ENCODE assay signal across 27 cellular contexts in genomic region chr2:34534341-34534740, GRCh38.
"Had no signal": no experiment of that assay in that cellular context is flagged by ENCODE, and none has a peak within 500 bp of the region (broad histone marks: within the 10 kb centered on the region; RNA-seq: fewer than 3 reads in every experiment).

No MANE protein-coding gene starts in this region.

- H3K4me1 Mint-ChIP-seq: stimulated activated effector memory CD8-positive, alpha-beta T cell treated with anti-CD3 and anti-CD28 coated beads, Interleukin-12 subunit alpha, Interleukin-12 subunit beta, amount 100 ng/mL, for 72 hours; stimulated activated memory B cell treated with anti-CD40 and anti-IgM and Interleukin-4, amounts not matched to agents 10 μg/mL and 1 μg/mL and 100 μg/mL, for 72 hours; stimulated activated naive B cell treated with anti-CD40 and anti-IgM and Interleukin-4, amounts not matched to agents 10 μg/mL and 1 μg/mL and 100 μg/mL, for 72 hours; stimulated activated naive CD8-positive, alpha-beta T cell treated with anti-CD3 and anti-CD28 coated beads, Interleukin-15, amount 100 ng/mL, for 72 hours had no signal

- H3K36me3 ChIP-seq: stomach, suprapubic skin, thoracic aorta, thyroid gland, tibial artery, tibial nerve, transverse colon, upper lobe of left lung, upper lobe of right lung, uterus, vagina had no signal

- H3K4me3 ChIP-seq: stomach, suprapubic skin, testis, thoracic aorta, thyroid gland, tibial artery, tibial nerve, transverse colon, upper lobe of left lung, upper lobe of right lung, uterus, vagina had no signal

- H3K9me3 ChIP-seq: suprapubic skin, testis, thoracic aorta, thyroid gland, tibial artery, tibial nerve, transverse colon, upper lobe of right lung, uterus, vagina had no signal

- H3K27ac Mint-ChIP-seq: stimulated activated effector memory CD8-positive, alpha-beta T cell treated with anti-CD3 and anti-CD28 coated beads, Interleukin-12 subunit alpha, Interleukin-12 subunit beta, amount 100 ng/mL, for 72 hours; stimulated activated memory B cell treated with anti-CD40 and anti-IgM and Interleukin-4, amounts not matched to agents 10 μg/mL and 1 μg/mL and 100 μg/mL, for 72 hours; stimulated activated naive B cell treated with anti-CD40 and anti-IgM and Interleukin-4, amounts not matched to agents 10 μg/mL and 1 μg/mL and 100 μg/mL, for 72 hours; stimulated activated naive CD8-positive, alpha-beta T cell treated with anti-CD3 and anti-CD28 coated beads, Interleukin-15, amount 100 ng/mL, for 72 hours; stimulated activated naive CD8-positive, alpha-beta T cell treated with anti-CD3 and anti-CD28 coated beads, Interleukin-15, Interleukin-2, amounts not matched to agents 100 ng/mL and 50 ng/mL, for 24 hours; type B pancreatic cell had no signal

- DNase-seq: stimulated activated CD4-positive, alpha-beta T cell treated with anti-CD3 and anti-CD28 coated beads, Interleukin-2, amount 100 ng/mL, for 48 hours; stimulated activated CD4-positive, alpha-beta T cell treated with anti-CD3 and anti-CD28 coated beads, Interleukin-4, amount 100 ng/mL, for 1 hour; stimulated activated CD4-positive, alpha-beta T cell treated with anti-CD3 and anti-CD28 coated beads, Interleukin-4, amount 100 ng/mL, for 24 hours; stimulated activated CD4-positive, alpha-beta T cell treated with anti-CD3 and anti-CD28 coated beads, Interleukin-4, amount 100 ng/mL, for 4 hours; stimulated activated CD8-positive, alpha-beta memory T cell treated with anti-CD3 and anti-CD28 coated beads, Interleukin-4, amount 100 ng/mL, for 48 hours; stimulated activated naive B cell treated with anti-CD40 and anti-IgM and Interleukin-4, amounts not matched to agents 10 μg/mL and 1 μg/mL and 100 μg/mL, for 72 hours; stimulated activated naive CD4-positive, alpha-beta T cell; stimulated activated naive CD4-positive, alpha-beta T cell treated with Interleukin-2 at 50 U/mL for 16 hours; stimulated activated naive CD8-positive, alpha-beta T cell treated with anti-CD3 and anti-CD28 coated beads, Interleukin-15, amount 100 ng/mL, for 72 hours; stimulated activated naive CD8-positive, alpha-beta T cell treated with anti-CD3 and anti-CD28 coated beads, Interleukin-15, Interleukin-2, amounts not matched to agents 100 U/mL and 50 U/mL, for 24 hours; stomach; substantia nigra; testis; thyroid gland; tibial artery; transverse colon; upper lobe of left lung; upper lobe of right lung; uterus had no signal

- H3K9me3 Mint-ChIP-seq: type B pancreatic cell had no signal

- H3K36me3 Mint-ChIP-seq: stimulated activated effector memory CD8-positive, alpha-beta T cell treated with anti-CD3 and anti-CD28 coated beads, Interleukin-12 subunit alpha, Interleukin-12 subunit beta, amount 100 ng/mL, for 72 hours; stimulated activated memory B cell treated with anti-CD40 and anti-IgM and Interleukin-4, amounts not matched to agents 10 μg/mL and 1 μg/mL and 100 μg/mL, for 72 hours; stimulated activated naive B cell treated with anti-CD40 and anti-IgM and Interleukin-4, amounts not matched to agents 10 μg/mL and 1 μg/mL and 100 μg/mL, for 72 hours; type B pancreatic cell had no signal

- H3K27ac ChIP-seq: stomach, suprapubic skin, testis, thoracic aorta, thyroid gland, tibial artery, tibial nerve, transverse colon, upper lobe of left lung, upper lobe of right lung, uterus, vagina had no signal

- H3K27me3 Mint-ChIP-seq: stimulated activated memory B cell treated with anti-CD40 and anti-IgM and Interleukin-4, amounts not matched to agents 10 μg/mL and 1 μg/mL and 100 μg/mL, for 72 hours; stimulated activated naive B cell treated with anti-CD40 and anti-IgM and Interleukin-4, amounts not matched to agents 10 μg/mL and 1 μg/mL and 100 μg/mL, for 72 hours; stimulated activated naive CD8-positive, alpha-beta T cell treated with anti-CD3 and anti-CD28 coated beads, Interleukin-15, amount 100 ng/mL, for 72 hours; stimulated activated naive CD8-positive, alpha-beta T cell treated with anti-CD3 and anti-CD28 coated beads, Interleukin-15, Interleukin-2, amounts not matched to agents 100 ng/mL and 50 ng/mL, for 24 hours; type B pancreatic cell had no signal

- H3K4me3 Mint-ChIP-seq: stimulated activated effector memory CD8-positive, alpha-beta T cell treated with anti-CD3 and anti-CD28 coated beads, Interleukin-12 subunit alpha, Interleukin-12 subunit beta, amount 100 ng/mL, for 72 hours; stimulated activated memory B cell treated with anti-CD40 and anti-IgM and Interleukin-4, amounts not matched to agents 10 μg/mL and 1 μg/mL and 100 μg/mL, for 72 hours; stimulated activated naive B cell treated with anti-CD40 and anti-IgM and Interleukin-4, amounts not matched to agents 10 μg/mL and 1 μg/mL and 100 μg/mL, for 72 hours; stimulated activated naive CD8-positive, alpha-beta T cell treated with anti-CD3 and anti-CD28 coated beads, Interleukin-15, amount 100 ng/mL, for 72 hours; stimulated activated naive CD8-positive, alpha-beta T cell treated with anti-CD3 and anti-CD28 coated beads, Interleukin-15, Interleukin-2, amounts not matched to agents 100 ng/mL and 50 ng/mL, for 24 hours; type B pancreatic cell had no signal

- H3K4me1 ChIP-seq: suprapubic skin, testis, thyroid gland, tibial artery, tibial nerve, transverse colon, upper lobe of left lung, upper lobe of right lung, uterus, vagina had no signal

- ATAC-seq: stimulated activated effector memory CD8-positive, alpha-beta T cell treated with anti-CD3 and anti-CD28 coated beads, Interleukin-12 subunit alpha, Interleukin-12 subunit beta, amount 100 ng/mL, for 72 hours; stimulated activated memory B cell treated with anti-CD40 and anti-IgM and Interleukin-4, amounts not matched to agents 10 μg/mL and 1 μg/mL and 100 μg/mL, for 72 hours; stimulated activated naive B cell treated with anti-CD40 and anti-IgM and Interleukin-4, amounts not matched to agents 10 μg/mL and 1 μg/mL and 100 μg/mL, for 72 hours; stimulated activated naive CD8-positive, alpha-beta T cell treated with anti-CD3 and anti-CD28 coated beads, Interleukin-15, amount 100 ng/mL, for 72 hours; stimulated activated naive CD8-positive, alpha-beta T cell treated with anti-CD3 and anti-CD28 coated beads, Interleukin-15, Interleukin-2, amounts not matched to agents 100 U/mL and 50 U/mL, for 24 hours; upper lobe of right lung had no signal

- H3K27me3 ChIP-seq: stomach, suprapubic skin, testis, thyroid gland, tibial artery, tibial nerve, transverse colon, upper lobe of left lung, upper lobe of right lung, uterus, vagina had no signal
